In the genomic region with DNA sequence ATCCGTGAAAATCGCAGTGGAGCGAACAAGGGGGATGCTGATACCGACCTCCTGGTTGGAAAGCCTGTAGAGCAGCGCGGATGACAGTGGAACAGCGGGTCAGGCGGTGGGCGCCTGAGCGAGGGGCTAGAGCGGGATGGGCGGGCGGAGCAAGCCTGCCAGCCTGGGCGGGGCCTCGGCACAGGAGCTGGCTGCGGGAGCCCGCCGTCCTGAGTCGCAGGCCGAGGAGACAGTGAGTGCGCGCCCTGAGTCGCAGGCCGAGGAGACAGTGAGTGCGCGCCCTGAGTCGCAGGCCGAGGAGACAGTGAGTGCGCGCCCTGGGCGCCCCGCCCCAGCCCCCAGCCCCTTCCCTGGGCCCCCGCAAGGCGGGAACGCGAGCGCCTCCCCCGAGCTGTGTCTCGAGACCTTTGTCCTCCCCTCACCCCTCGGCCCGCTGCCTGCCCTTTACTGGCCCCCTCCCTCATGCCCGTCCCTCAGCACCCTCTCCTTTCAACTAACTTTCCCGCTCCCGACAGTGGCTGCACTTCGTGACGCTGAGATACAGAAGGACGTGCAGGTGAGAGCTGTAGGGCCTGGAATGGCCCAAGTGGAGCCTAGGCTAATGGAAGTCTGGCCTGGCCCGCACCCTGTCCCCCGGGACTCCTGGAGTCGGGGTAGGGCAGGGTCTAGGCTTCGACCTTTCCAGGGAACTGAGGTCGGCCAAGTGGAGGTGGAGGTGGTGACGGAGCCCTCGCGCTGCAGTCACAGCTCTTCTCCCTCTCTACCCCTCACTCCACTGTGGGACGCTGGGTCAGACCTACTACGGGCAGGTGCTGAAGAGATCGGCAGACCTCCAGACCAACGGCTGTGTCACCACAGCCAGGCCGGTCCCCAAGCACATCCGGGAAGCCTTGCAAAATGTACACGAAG, we compare ENCODE assay signal across 8 cellular contexts. TPM values are rescaled to one million over a fixed set of nuclear protein-coding genes. Genes with fewer than 3 reads are reported as not detected.
DNase-seq lines count a peak whose midpoint lies in the region; ATAC-seq and TF ChIP-seq lines count a peak whose summit lies in the region.

A gene with protein sequence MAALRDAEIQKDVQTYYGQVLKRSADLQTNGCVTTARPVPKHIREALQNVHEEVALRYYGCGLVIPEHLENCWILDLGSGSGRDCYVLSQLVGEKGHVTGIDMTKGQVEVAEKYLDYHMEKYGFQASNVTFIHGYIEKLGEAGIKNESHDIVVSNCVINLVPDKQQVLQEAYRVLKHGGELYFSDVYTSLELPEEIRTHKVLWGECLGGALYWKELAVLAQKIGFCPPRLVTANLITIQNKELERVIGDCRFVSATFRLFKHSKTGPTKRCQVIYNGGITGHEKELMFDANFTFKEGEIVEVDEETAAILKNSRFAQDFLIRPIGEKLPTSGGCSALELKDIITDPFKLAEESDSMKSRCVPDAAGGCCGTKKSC (plus strand): TSS at position 181 of the 909 bp plus-strand sequence. CDS start 123 bp downstream, at position 304.

- H3K9me3 ChIP-seq in A673 (ENCODE audit: low read depth, low read length, poor library complexity, severe bottlenecking) (no peaks in the 10 kb centered on the region), SK-N-MC (ENCODE audit: low read depth, low read length) (no peaks in the 10 kb centered on the region), muscle layer of duodenum (ENCODE audit: control insufficient read depth in 1 of 2, low read length in 2 of 2) (no peaks in the 10 kb centered on the region), uterus (no peaks in the 10 kb centered on the region)

- intact Hi-C loops in A673 (cut with micrococcal nuclease; ENCODE audit: unreplicated experiment): no loop called here
- intact Hi-C loops in uterus (cut with DNase I; ENCODE audit: low total_unique reads): no loop called here

- ATAC-seq in GM18907 (IDR thresholded peaks at IDR 0.05; ENCODE audit: unreplicated experiment) (peak; percentile 54), HG02588 (IDR thresholded peaks at IDR 0.05; ENCODE audit: unreplicated experiment) (no peak)

- DNase-seq in A673 (ENCODE audit: low spot score) (peak; percentile 66), SK-N-MC (ENCODE audit: low read depth, low spot score) (no peak), epithelial cell of proximal tubule (ENCODE audit: low read depth) (no peak), uterus (peak; percentile 29 to 58), GDM1 (lab: John Stamatoyannopoulos, UW) (no peak)

- TF ChIP-seq POLR2A in uterus (IDR thresholded peaks at IDR 0.05): no peak

- peak within 1 kb of the TSS; percentile 63 for H3K9ac ChIP-seq in SK-N-MC (ENCODE audit: insufficient read length)

- POLR2A ChIA-PET in A673 (lab: Charles Lee; ENCODE audit: low non-redundant PET): interaction anchor here (0.5 to 0.6 kb wide), 2 partner anchors 34 to 683 kb away, joined by 3 to 4 read pairs; no protein-coding TSS in a partner anchor

- TF ChIP-seq CTCF in A673 (conservative IDR thresholded peaks at IDR 0.05; ENCODE audit: low read depth, low read length): no peak
- TF ChIP-seq CTCF in epithelial cell of proximal tubule (conservative IDR thresholded peaks at IDR 0.05; ENCODE audit: low read depth, low read length): no peak
- TF ChIP-seq CTCF in uterus (IDR thresholded peaks at IDR 0.05): no peak

- H3K36me3 ChIP-seq in A673 (ENCODE audit: insufficient read depth, low read length, poor library complexity, severe bottlenecking): no peaks in the 10 kb centered on the region
- H3K36me3 ChIP-seq in SK-N-MC (ENCODE audit: insufficient read depth, low read length): no peaks in the 10 kb centered on the region
- H3K36me3 ChIP-seq in muscle layer of duodenum (ENCODE audit: control insufficient read depth in 1 of 2, insufficient read depth in 2 of 2, low read length in 2 of 2): peaks cover 0 to 3% of the 10 kb centered on the region in 2 donors
- H3K36me3 ChIP-seq in uterus: no peaks in the 10 kb centered on the region

- no peaks in the 10 kb centered on the region for H3K4me1 ChIP-seq in A673 (ENCODE audit: insufficient read depth, low read length, poor library complexity, severe bottlenecking)
- peaks cover 0 to 11% of the 10 kb centered on the region in 2 donors for H3K4me1 ChIP-seq in muscle layer of duodenum (ENCODE audit: control insufficient read depth in 1 of 2, insufficient read depth in 2 of 2, low read length in 2 of 2)
- H3K4me1 ChIP-seq in uterus: peaks cover 0 to 6% of the 10 kb centered on the region in 2 donors

- H3K27me3 ChIP-seq in A673 (replicated peaks; ENCODE audit: insufficient read depth, low read depth, low read length, poor library complexity) (no peaks in the 10 kb centered on the region), muscle layer of duodenum (ENCODE audit: low read depth, low read length) (no peaks in the 10 kb centered on the region), uterus (no peaks in the 10 kb centered on the region)

- no TSS peak for BruUV-seq in A673 (replicated peaks; lab: Mats Ljungman, UMichigan)

- H3K4me3 ChIP-seq in A673 (ENCODE audit: low read depth, low read length, poor library complexity, severe bottlenecking) (peak within 1 kb of the TSS; percentile 52), SK-N-MC (peak within 1 kb of the TSS; percentile 78), epithelial cell of proximal tubule (ENCODE audit: low read depth, low read length) (peak within 1 kb of the TSS; percentile 59), muscle layer of duodenum (ENCODE audit: low read depth in 1 of 2, low read length in 2 of 2) (peak within 1 kb of the TSS; percentile 66 to 73), uterus (peak within 1 kb of the TSS; percentile 43 to 44)

- H3K27ac ChIP-seq in A673 (ENCODE audit: low read depth, low read length, poor library complexity, severe bottlenecking) (peak within 1 kb of the TSS; percentile 65), SK-N-MC (no peak within 1 kb of the TSS), muscle layer of duodenum (ENCODE audit: low read length) (peak within 1 kb of the TSS; percentile 39), uterus (peak within 1 kb of the TSS; percentile 57 to 72)

- CTCF ChIA-PET in A673 (lab: Charles Lee): interaction anchor here (1.0 kb wide), 1 partner anchor 48 kb away, joined by 3 read pairs; the partner anchor contains the start of gene CNNM2

RNA-seq across cellular contexts. Expression of the gene that starts here (rescaled TPM):
- total RNA-seq in A673 (2021): 4.8 and 5.2 TPM in 2 replicates
- 10.7 and 17.1 TPM in 2 replicates for total RNA-seq in epithelial cell of proximal tubule
- 10 to 100 TPM in 1 of 4 donors, 1 to 10 TPM in 2, under 1 TPM in 1; 0.51 to 15.3 (median 2.6) TPM for total RNA-seq in uterus

Comparison
In these comparisons a context has a peak if more than half of its experiments do, and no peak if none do; other contexts are left out.
1. DNase-seq: peak in A673 (single experiment) and uterus (2 of 2); none in SK-N-MC (single experiment), epithelial cell of proximal tubule (single experiment) and GDM1 (single experiment).
2. Peak in every context shown above with its lines, with median percentiles within 50 percentile points of each other: H3K4me3 ChIP-seq.